ENCODE assay signal across 8 cellular contexts in the genomic region with DNA sequence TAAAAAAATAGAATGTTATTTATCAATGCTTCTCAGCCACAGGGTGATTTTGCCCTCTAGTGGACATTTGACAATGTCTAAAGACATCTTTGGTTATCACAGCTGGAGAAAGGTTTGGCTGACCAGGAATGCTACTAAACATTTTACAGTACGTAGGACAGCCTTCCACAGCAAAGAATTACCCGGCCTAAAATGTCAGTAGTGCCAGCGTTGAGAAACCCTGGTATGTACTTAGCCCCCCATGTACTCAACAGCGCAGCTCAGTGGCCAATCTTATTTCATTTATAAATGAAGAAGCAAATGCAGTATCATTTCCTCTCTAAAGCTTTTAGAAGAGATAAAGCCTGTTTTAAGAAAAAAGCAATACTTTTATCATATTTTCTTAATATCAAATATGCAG. TPM values are rescaled to one million over a fixed set of nuclear protein-coding genes. Genes with fewer than 3 reads are reported as not detected.
DNase-seq lines count a peak whose midpoint lies in the region; ATAC-seq and TF ChIP-seq lines count a peak whose summit lies in the region.

No MANE protein-coding gene starts in this region.

- no peaks in the 10 kb centered on the region for H3K9me3 Mint-ChIP-seq in activated CD4-positive, alpha-beta T cell treated with anti-CD3 and anti-CD28 coated beads, Interleukin-2, amount 10 ng/mL, durations not matched to agents 24 days and 14 days

- intact Hi-C loops in activated CD4-positive, alpha-beta T cell treated with anti-CD3 and anti-CD28 coated beads, Interleukin-2, amount 10 ng/mL, durations not matched to agents 24 days and 14 days (cut with micrococcal nuclease): loop anchor here (5.0 to 10.0 kb wide), 2 partner anchors 41 to 84 kb away; no protein-coding TSS in a partner anchor

- no peaks in the 10 kb centered on the region for H3K27me3 ChIP-seq in neutrophil

- H3K4me1 ChIP-seq in neutrophil (ENCODE audit: control insufficient read depth in 1 of 2, insufficient read depth in 1 of 2, low read depth in 1 of 2, low read length in 1 of 2): peaks cover 79 to 80% of the 10 kb centered on the region in 2 experiments

- no peaks in the 10 kb centered on the region for H3K36me3 ChIP-seq in neutrophil

- no peak overlapping the region for H3K27ac Mint-ChIP-seq in activated CD4-positive, alpha-beta T cell treated with anti-CD3 and anti-CD28 coated beads, Interleukin-2, amount 10 ng/mL, durations not matched to agents 24 days and 14 days

- ATAC-seq in GM19324 (IDR thresholded peaks at IDR 0.05; ENCODE audit: low FRiP score, unreplicated experiment) (no peak), GM19467 (IDR thresholded peaks at IDR 0.05; ENCODE audit: unreplicated experiment) (no peak)

- TF ChIP-seq CTCF in neutrophil (IDR thresholded peaks at IDR 0.05): peak; percentile 64

- H3K36me3 Mint-ChIP-seq in activated CD4-positive, alpha-beta T cell treated with anti-CD3 and anti-CD28 coated beads, Interleukin-2, amount 10 ng/mL, durations not matched to agents 24 days and 14 days (ENCODE audit: low read depth): peaks cover 7% of the 10 kb centered on the region

- no peaks in the 10 kb centered on the region for H3K27me3 Mint-ChIP-seq in activated CD4-positive, alpha-beta T cell treated with anti-CD3 and anti-CD28 coated beads, Interleukin-2, amount 10 ng/mL, durations not matched to agents 24 days and 14 days

- no peaks in the 10 kb centered on the region for H3K9me3 ChIP-seq in neutrophil

- H3K4me3 Mint-ChIP-seq in activated CD4-positive, alpha-beta T cell treated with anti-CD3 and anti-CD28 coated beads, Interleukin-2, amount 10 ng/mL, durations not matched to agents 24 days and 14 days: no peak overlapping the region

- peak overlapping the region in 1 of 2 experiments; percentile 11 for H3K4me3 ChIP-seq in neutrophil (ENCODE audit: low read depth in 1 of 2, low read length in 1 of 2)

- peak overlapping the region; percentile 60 for H3K27ac ChIP-seq in neutrophil

- H3K4me1 Mint-ChIP-seq in activated CD4-positive, alpha-beta T cell treated with anti-CD3 and anti-CD28 coated beads, Interleukin-2, amount 10 ng/mL, durations not matched to agents 24 days and 14 days: peaks cover 42% of the 10 kb centered on the region

- DNase-seq in NCI-H1417 (lab: John Stamatoyannopoulos, UW): peak; percentile 13 to 51 (median 23)
- no peak for DNase-seq in NCI-H1417 treated with DMSO at 0.1 percent for 48 hours (lab: John Stamatoyannopoulos, UW)
- DNase-seq in NCI-H146 (lab: John Stamatoyannopoulos, UW): peak; percentile 29
- peak; percentile 81 for DNase-seq in activated CD4-positive, alpha-beta T cell treated with anti-CD3 and anti-CD28 coated beads, Interleukin-2, amount 10 ng/mL, durations not matched to agents 24 days and 14 days
- DNase-seq in erythroblast (lab: John Stamatoyannopoulos, UW): peak; percentile 83 to 85

- no peak for TF ChIP-seq POLR2A in erythroblast (IDR thresholded peaks at IDR 0.05; ENCODE audit: low read length)

RNA-seq across cellular contexts. Expression of a gene that starts 5.8 kb away (rescaled TPM):
- total RNA-seq in activated CD4-positive, alpha-beta T cell treated with anti-CD3 and anti-CD28 coated beads, Interleukin-2, amount 10 ng/mL, durations not matched to agents 24 days and 14 days: 82.0 and 89.7 TPM in 2 replicates

RNA-seq across cellular contexts. Expression of a gene that starts 57.0 kb away (rescaled TPM):
- total RNA-seq in activated CD4-positive, alpha-beta T cell treated with anti-CD3 and anti-CD28 coated beads, Interleukin-2, amount 10 ng/mL, durations not matched to agents 24 days and 14 days: 258 and 260 TPM in 2 replicates
